9 cellular contexts compared by ENCODE assay signal in the genomic region with DNA sequence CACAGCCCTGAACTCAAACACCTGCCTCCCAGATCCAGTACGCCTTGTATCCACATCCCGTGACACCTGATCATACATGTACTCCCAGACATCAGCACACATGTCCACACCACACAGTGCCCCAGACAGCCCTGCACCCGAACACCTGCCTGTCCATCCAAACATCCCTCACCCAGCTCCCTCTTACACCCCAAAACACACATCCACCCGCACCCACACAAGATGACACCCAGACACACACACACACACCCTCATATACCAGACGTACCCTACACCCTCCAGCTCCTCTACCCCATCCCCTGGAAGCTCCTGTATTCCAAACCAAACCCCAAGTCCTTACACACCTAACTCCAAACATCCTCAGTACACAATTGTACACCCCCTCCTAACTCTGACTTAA. TPM values are rescaled to one million over a fixed set of nuclear protein-coding genes. Genes with fewer than 3 reads are reported as not detected.
A peak's percentile ranks its signal among the peaks of the same experiment; 100 is the strongest.
DNase-seq lines count a peak whose midpoint lies in the region; ATAC-seq, FAIRE-seq and TF ChIP-seq lines count a peak whose summit lies in the region.
"Had no signal": no experiment of that assay in that cellular context is flagged by ENCODE, and none has a peak within 500 bp of the region (broad histone marks: within the 10 kb centered on the region; RNA-seq: fewer than 3 reads in every experiment).

No MANE protein-coding gene starts in this region.

- TF ChIP-seq EP300 in K562 (IDR thresholded peaks at IDR 0.05; ENCODE audit: low read length): no peak
- TF ChIP-seq EP300 in suprapubic skin (IDR thresholded peaks at IDR 0.05): no peak

- intact Hi-C loops in K562 (cut with micrococcal nuclease): no loop called here
- intact Hi-C loops in right lobe of liver (cut with DNase I): no loop called here

- H4K20me1 ChIP-seq in K562 (replicated peaks; ENCODE audit: control insufficient read depth, insufficient read depth, low read length): no peaks in the 10 kb centered on the region

- H3K9me1 ChIP-seq in K562 (ENCODE audit: control insufficient read depth, insufficient read depth, low read length): no peaks in the 10 kb centered on the region

- no peak overlapping the region for H2AFZ ChIP-seq in K562 (ENCODE audit: low read depth, low read length)

- peak overlapping the region; percentile 82 for H3K4me3 Mint-ChIP-seq in T-helper 2 cell treated with Interferon-gamma antibody and Interleukin-4, amounts not matched to agents 5 μg/mL and 100 μg/mL, for 36 hours

- no TSS peak for BruUV-seq in K562 (replicated peaks; lab: Mats Ljungman, UMichigan)

- CTCF ChIA-PET in K562 (lab: Yijun Ruan, JAX; ENCODE audit: low intra/inter-chr PET ratio): no interaction called here

- WGBS in K562 (ENCODE audit: insufficient coverage, low coverage, missing lambda C conversion rate): 71% methylated on average over 5 of the region's 5 CpGs
- 34% methylated on average over 3 of the region's 5 CpGs for WGBS in right lobe of liver (ENCODE audit: insufficient coverage, low coverage, low lambda C conversion rate, missing lambda C conversion rate)
- 60% methylated on average over 5 of the region's 5 CpGs for WGBS in suprapubic skin

- peaks cover 22% of the 10 kb centered on the region for H3K4me1 Mint-ChIP-seq in T-helper 2 cell treated with Interferon-gamma antibody and Interleukin-4, amounts not matched to agents 5 μg/mL and 100 μg/mL, for 36 hours (ENCODE audit: low read depth)

- no peaks in the 10 kb centered on the region for H3K9me3 Mint-ChIP-seq in T-helper 2 cell treated with Interferon-gamma antibody and Interleukin-4, amounts not matched to agents 5 μg/mL and 100 μg/mL, for 36 hours

- H3K9ac ChIP-seq in K562 (ENCODE audit: insufficient read depth in 1 of 2, low read depth in 2 of 2, low read length in 2 of 2): peak overlapping the region in 1 of 2 experiments; percentile 48; a peak in 1 of 4 replicates

- peaks cover 20% of the 10 kb centered on the region for H3K36me3 Mint-ChIP-seq in T-helper 2 cell treated with Interferon-gamma antibody and Interleukin-4, amounts not matched to agents 5 μg/mL and 100 μg/mL, for 36 hours (ENCODE audit: low read depth)

- no peak for TF ChIP-seq RAD21 in K562 (CRISPR knock-in tag; conservative IDR thresholded peaks at IDR 0.05 in 1 of 2, IDR thresholded peaks at IDR 0.05 in 1 of 2)

- H3K4me3 ChIP-seq in K562 (peak overlapping the region; percentile 37; the same call in 1 of the 2 replicates), right lobe of liver (peak overlapping the region; percentile 65 to 95 (median 77)), suprapubic skin (peak overlapping the region; percentile 59)

- no peaks in the 10 kb centered on the region for H3K36me3 ChIP-seq in K562 (ENCODE audit: control insufficient read depth, insufficient read depth, low read length)
- peaks cover 0 to 9% (median 4%) of the 10 kb centered on the region in 4 donors for H3K36me3 ChIP-seq in right lobe of liver
- H3K36me3 ChIP-seq in suprapubic skin: peaks cover 7% of the 10 kb centered on the region

- DNase-seq in T-helper 2 cell treated with Interferon-gamma antibody and Interleukin-4, amounts not matched to agents 5 μg/mL and 100 μg/mL, for 36 hours (ENCODE audit: low spot score): no peak
- DNase-seq in T-helper 2 cell (no peak), K562 (ENCODE audit: extremely low read depth in 1 of 4, low spot score in 3 of 4) (no peak), right lobe of liver (no peak), suprapubic skin (ENCODE audit: low spot score in 2 of 2) (no peak)
- no peak for DNase-seq in stimulated activated CD4-positive, alpha-beta T cell treated with anti-CD3 and anti-CD28 coated beads, Interleukin-2, amount 100 ng/mL, for 24 hours

- H3K4me1 ChIP-seq in K562 (replicated peaks in 1 of 2; ENCODE audit: control insufficient read depth in 2 of 2, insufficient read depth in 2 of 2, low read length in 2 of 2) (peaks cover 0 to 19% of the 10 kb centered on the region in 2 experiments; a peak in 3 of 5 replicates), right lobe of liver (peaks cover 0 to 18% (median 4%) of the 10 kb centered on the region in 4 donors), suprapubic skin (peaks cover 36% of the 10 kb centered on the region)

- H3K27ac Mint-ChIP-seq in T-helper 2 cell treated with Interferon-gamma antibody and Interleukin-4, amounts not matched to agents 5 μg/mL and 100 μg/mL, for 36 hours: peak overlapping the region; percentile 71

- H3K79me2 ChIP-seq in K562 (ENCODE audit: control insufficient read depth, insufficient read depth, low read length): no peaks in the 10 kb centered on the region

- TF ChIP-seq CTCF in K562 (IDR thresholded peaks at IDR 0.05 in 2 of 3, conservative IDR thresholded peaks at IDR 0.05 in 1 of 3; ENCODE audit: insufficient read depth in 2 of 3, low read depth in 1 of 3, low read length in 3 of 3) (no peak), right lobe of liver (IDR thresholded peaks at IDR 0.05) (no peak), suprapubic skin (IDR thresholded peaks at IDR 0.05) (no peak)

- no peaks in the 10 kb centered on the region for H3K27me3 Mint-ChIP-seq in T-helper 2 cell treated with Interferon-gamma antibody and Interleukin-4, amounts not matched to agents 5 μg/mL and 100 μg/mL, for 36 hours (ENCODE audit: low read depth)

- peak overlapping the region; percentile 71 for H3K4me2 ChIP-seq in K562 (ENCODE audit: insufficient read depth, low read length)

- H3K27me3 ChIP-seq in K562 (ENCODE audit: control insufficient read depth in 2 of 2, insufficient read depth in 2 of 2, low read length in 2 of 2) (no peaks in the 10 kb centered on the region), right lobe of liver (no peaks in the 10 kb centered on the region), suprapubic skin (no peaks in the 10 kb centered on the region)

- TF ChIP-seq POLR2A in K562 (conservative IDR thresholded peaks at IDR 0.05): no peak
- TF ChIP-seq POLR2A in right lobe of liver (IDR thresholded peaks at IDR 0.05): no peak
- TF ChIP-seq POLR2A in suprapubic skin (IDR thresholded peaks at IDR 0.05): no peak

- peak; percentile 82 for FAIRE-seq in K562 (lab: Jason Lieb, UNC)

- POLR2A ChIA-PET in K562 (lab: Yijun Ruan, JAX): interaction anchor here (0.8 to 1.3 kb wide), 4 partner anchors 11 to 17 kb away, joined by 3 to 6 read pairs (median 4); no protein-coding TSS in a partner anchor

- ATAC-seq in K562 (no peak), right lobe of liver (no peak), HG02840 (IDR thresholded peaks at IDR 0.05; ENCODE audit: low FRiP score, unreplicated experiment) (no peak), GM21447 (IDR thresholded peaks at IDR 0.05; ENCODE audit: unreplicated experiment) (no peak)

- in situ Hi-C loops in K562 (cut with MboI): no loop called here

- H3K9me3 ChIP-seq in K562 (replicated peaks; ENCODE audit: control insufficient read depth, insufficient read depth, low read depth, low read length): no peaks in the 10 kb centered on the region
- no peaks in the 10 kb centered on the region for H3K9me3 ChIP-seq in right lobe of liver
- no peaks in the 10 kb centered on the region for H3K9me3 ChIP-seq in suprapubic skin

- no peak overlapping the region for H3K27ac ChIP-seq in K562 (ENCODE audit: extremely low read depth, low read depth, low read length)
- H3K27ac ChIP-seq in right lobe of liver: peak overlapping the region in 2 of 3 donors; percentile 81 to 84
- H3K27ac ChIP-seq in suprapubic skin: peak overlapping the region; percentile 42
- H3K27ac ChIP-seq: epithelial cell of prostate had no signal

RNA-seq across cellular contexts. Expression of a gene that starts 0.7 kb away (rescaled TPM):
- total RNA-seq in K562 (2011; cell fraction: chromatin; rRNA removed; ENCODE audit: low replicate concordance): 2.0 and 4.8 TPM in 2 replicates
- 4.2 and 4.6 TPM in 2 replicates for total RNA-seq in K562 (2011; cell fraction: nucleolus; rRNA removed)
- 2.3 and 3.2 TPM in 2 replicates for total RNA-seq in K562 (2011; cell fraction: nucleoplasm; rRNA removed)
- total RNA-seq in K562 (2014; rRNA removed) (10.7 and 13.9 TPM in 2 replicates), K562 (2014; rRNA removed; fragmentation: Illumina TruSeq; extraction: Trizol) (4.4 and 4.7 TPM in 2 replicates), K562 (2015; rRNA removed; fragmentation: Illumina TruSeq; extraction: Trizol) (6.1 and 6.6 TPM in 2 replicates), K562 (2021) (5.2 and 6.2 TPM in 2 replicates), right lobe of liver (10 to 100 TPM; 10.8 to 33.4 (median 24.5) TPM), suprapubic skin (10 to 100 TPM in 1 of 4 donors, 1 to 10 TPM in 3; 3.3 to 13.0 (median 5.2) TPM)
- polyA plus RNA-seq in K562 (2011; rRNA removed) (7.3 and 8.4 TPM in 2 replicates), K562 (2014; fragmentation: Illumina TruSeq; extraction: Trizol) (6.0 and 6.2 TPM in 2 replicates), K562 (2014; fragmentation: Nextera tagmentation; extraction: Ambion mirVana) (under 1 TPM; 0.23 to 0.39 TPM), K562 (2014; rRNA removed) (7.7 and 10.6 TPM in 2 replicates)
- 5.8 and 12.1 TPM in 2 replicates for polyA plus RNA-seq in K562 (2011; cell fraction: cytosol; rRNA removed)
- polyA plus RNA-seq in K562 (2011; cell fraction: nucleus; rRNA removed): 6.0 and 9.9 TPM in 2 replicates
- polyA plus RNA-seq in K562 (2012): 7.7 and 9.7 TPM in 2 replicates
- polyA minus RNA-seq in K562 (2011; rRNA and poly(A)+ RNA removed): 2.6 and 2.9 TPM in 2 replicates
- 3.1 and 3.6 TPM in 2 replicates for polyA minus RNA-seq in K562 (2011; cell fraction: cytosol; rRNA and poly(A)+ RNA removed)
- 1.3 and 2.4 TPM in 2 replicates for polyA minus RNA-seq in K562 (2011; cell fraction: nucleus; rRNA and poly(A)+ RNA removed)

RNA-seq across cellular contexts. Expression of a gene that starts 19.3 kb away (rescaled TPM):
- 74.9 and 150 TPM in 2 replicates for total RNA-seq in K562 (2011; cell fraction: chromatin; rRNA removed; ENCODE audit: low replicate concordance)
- total RNA-seq in K562 (2011; cell fraction: nucleolus; rRNA removed): 93.6 and 122 TPM in 2 replicates
- total RNA-seq in K562 (2011; cell fraction: nucleoplasm; rRNA removed): 99.4 and 140 TPM in 2 replicates
- total RNA-seq in K562 (2014; rRNA removed) (27.6 and 39.3 TPM in 2 replicates), K562 (2014; rRNA removed; fragmentation: Illumina TruSeq; extraction: Trizol) (14.6 and 18.2 TPM in 2 replicates), K562 (2015; rRNA removed; fragmentation: Illumina TruSeq; extraction: Trizol) (26.4 and 27.5 TPM in 2 replicates), K562 (2021) (23.6 and 25.7 TPM in 2 replicates), right lobe of liver (10 to 100 TPM; 12.3 to 27.8 (median 15.7) TPM), suprapubic skin (10 to 100 TPM; 15.7 to 29.6 (median 25.5) TPM)
- polyA plus RNA-seq in K562 (2011; rRNA removed) (26.6 and 31.0 TPM in 2 replicates), K562 (2014; fragmentation: Illumina TruSeq; extraction: Trizol) (32.3 and 33.0 TPM in 2 replicates), K562 (2014; fragmentation: Nextera tagmentation; extraction: Ambion mirVana) (10 to 100 TPM in 1 of 2 experiments, 1 to 10 TPM in 1; 6.6 to 12.0 TPM), K562 (2014; rRNA removed) (24.4 and 26.5 TPM in 2 replicates)
- 27.6 and 51.7 TPM in 2 replicates for polyA plus RNA-seq in K562 (2011; cell fraction: cytosol; rRNA removed)
- 41.4 and 56.0 TPM in 2 replicates for polyA plus RNA-seq in K562 (2011; cell fraction: nucleus; rRNA removed)
- 23.4 and 31.1 TPM in 2 replicates for polyA plus RNA-seq in K562 (2012)
- polyA minus RNA-seq in K562 (2011; rRNA and poly(A)+ RNA removed): 38.9 and 47.9 TPM in 2 replicates
- polyA minus RNA-seq in K562 (2011; cell fraction: cytosol; rRNA and poly(A)+ RNA removed): 16.7 and 29.9 TPM in 2 replicates
- polyA minus RNA-seq in K562 (2011; cell fraction: nucleus; rRNA and poly(A)+ RNA removed): 52.4 and 57.1 TPM in 2 replicates

RNA-seq across cellular contexts. Expression of a gene that starts 23.3 kb away (rescaled TPM):
- total RNA-seq in K562 (2011; cell fraction: chromatin; rRNA removed; ENCODE audit: low replicate concordance): 29.0 and 52.4 TPM in 2 replicates
- 42.1 and 48.7 TPM in 2 replicates for total RNA-seq in K562 (2011; cell fraction: nucleolus; rRNA removed)
- 34.6 and 42.7 TPM in 2 replicates for total RNA-seq in K562 (2011; cell fraction: nucleoplasm; rRNA removed)
- total RNA-seq in K562 (2014; rRNA removed) (110 and 136 TPM in 2 replicates), K562 (2014; rRNA removed; fragmentation: Illumina TruSeq; extraction: Trizol) (32.7 and 40.6 TPM in 2 replicates), K562 (2015; rRNA removed; fragmentation: Illumina TruSeq; extraction: Trizol) (74.5 and 74.8 TPM in 2 replicates), K562 (2021) (85.8 and 89.7 TPM in 2 replicates), right lobe of liver (10 to 100 TPM; 24.6 to 43.8 (median 28.1) TPM), suprapubic skin (10 to 100 TPM; 27.6 to 45.0 (median 38.8) TPM)
- polyA plus RNA-seq in K562 (2011; rRNA removed) (60.6 and 62.8 TPM in 2 replicates), K562 (2014; fragmentation: Illumina TruSeq; extraction: Trizol) (97.8 and 103 TPM in 2 replicates), K562 (2014; fragmentation: Nextera tagmentation; extraction: Ambion mirVana) (1 to 10 TPM; 4.1 to 6.3 TPM), K562 (2014; rRNA removed) (91.6 and 94.0 TPM in 2 replicates)
- 74.1 and 114 TPM in 2 replicates for polyA plus RNA-seq in K562 (2011; cell fraction: cytosol; rRNA removed)
- 61.6 and 83.0 TPM in 2 replicates for polyA plus RNA-seq in K562 (2011; cell fraction: nucleus; rRNA removed)
- polyA plus RNA-seq in K562 (2012): 75.7 and 143 TPM in 2 replicates
- 29.9 and 37.5 TPM in 2 replicates for polyA minus RNA-seq in K562 (2011; rRNA and poly(A)+ RNA removed)
- 52.9 and 57.8 TPM in 2 replicates for polyA minus RNA-seq in K562 (2011; cell fraction: cytosol; rRNA and poly(A)+ RNA removed)
- polyA minus RNA-seq in K562 (2011; cell fraction: nucleus; rRNA and poly(A)+ RNA removed): 19.1 and 22.5 TPM in 2 replicates

RNA-seq across cellular contexts. Expression of a gene that starts 23.9 kb away (rescaled TPM):
- 240 and 326 TPM in 2 replicates for total RNA-seq in K562 (2011; cell fraction: chromatin; rRNA removed; ENCODE audit: low replicate concordance)
- total RNA-seq in K562 (2011; cell fraction: nucleolus; rRNA removed): 165 and 200 TPM in 2 replicates
- 225 and 232 TPM in 2 replicates for total RNA-seq in K562 (2011; cell fraction: nucleoplasm; rRNA removed)
- 138 and 139 TPM in 2 replicates for total RNA-seq in K562 (2014; rRNA removed)
- 132 and 143 TPM in 2 replicates for total RNA-seq in K562 (2014; rRNA removed; fragmentation: Illumina TruSeq; extraction: Trizol)
- total RNA-seq in K562 (2015; rRNA removed; fragmentation: Illumina TruSeq; extraction: Trizol): 118 and 131 TPM in 2 replicates
- 153 and 154 TPM in 2 replicates for total RNA-seq in K562 (2021)
- 60.3 and 106 TPM in 2 replicates for polyA plus RNA-seq in K562 (2011; rRNA removed)
- 69.7 and 88.3 TPM in 2 replicates for polyA plus RNA-seq in K562 (2011; cell fraction: cytosol; rRNA removed)
- polyA plus RNA-seq in K562 (2011; cell fraction: nucleus; rRNA removed): 76.1 and 100.0 TPM in 2 replicates
- polyA plus RNA-seq in K562 (2012): 106 and 149 TPM in 2 replicates
- polyA plus RNA-seq in K562 (2014; fragmentation: Illumina TruSeq; extraction: Trizol): 119 and 128 TPM in 2 replicates
- polyA plus RNA-seq in K562 (2014; fragmentation: Nextera tagmentation; extraction: Ambion mirVana): 10 to 100 TPM; 20.1 to 28.1 TPM
- polyA plus RNA-seq in K562 (2014; rRNA removed): 112 and 129 TPM in 2 replicates
- 147 and 187 TPM in 2 replicates for polyA minus RNA-seq in K562 (2011; rRNA and poly(A)+ RNA removed)
- polyA minus RNA-seq in K562 (2011; cell fraction: cytosol; rRNA and poly(A)+ RNA removed): 104 and 125 TPM in 2 replicates
- 79.2 and 112 TPM in 2 replicates for polyA minus RNA-seq in K562 (2011; cell fraction: nucleus; rRNA and poly(A)+ RNA removed)
- total RNA-seq in right lobe of liver: 10 to 100 TPM; 42.0 to 80.3 (median 57.3) TPM
- total RNA-seq in suprapubic skin: 100 to 1,000 TPM; 107 to 132 (median 124) TPM

RNA-seq across cellular contexts. Expression of a gene that starts 37.5 kb away (rescaled TPM):
- 33.6 and 67.8 TPM in 2 replicates for total RNA-seq in K562 (2011; cell fraction: chromatin; rRNA removed; ENCODE audit: low replicate concordance)
- 33.7 and 49.2 TPM in 2 replicates for total RNA-seq in K562 (2011; cell fraction: nucleolus; rRNA removed)
- total RNA-seq in K562 (2011; cell fraction: nucleoplasm; rRNA removed): 26.6 and 32.0 TPM in 2 replicates
- 29.9 and 38.9 TPM in 2 replicates for total RNA-seq in K562 (2014; rRNA removed)
- total RNA-seq in K562 (2014; rRNA removed; fragmentation: Illumina TruSeq; extraction: Trizol): 12.6 and 13.5 TPM in 2 replicates
- total RNA-seq in K562 (2015; rRNA removed; fragmentation: Illumina TruSeq; extraction: Trizol): 23.5 and 25.5 TPM in 2 replicates
- total RNA-seq in K562 (2021): 40.2 and 40.6 TPM in 2 replicates
- 12.7 and 16.6 TPM in 2 replicates for polyA plus RNA-seq in K562 (2011; rRNA removed)
- 12.3 and 19.3 TPM in 2 replicates for polyA plus RNA-seq in K562 (2011; cell fraction: cytosol; rRNA removed)
- 46.8 and 95.4 TPM in 2 replicates for polyA plus RNA-seq in K562 (2011; cell fraction: nucleus; rRNA removed)
- 23.7 and 24.3 TPM in 2 replicates for polyA plus RNA-seq in K562 (2012)
- polyA plus RNA-seq in K562 (2014; fragmentation: Illumina TruSeq; extraction: Trizol): 26.7 and 30.5 TPM in 2 replicates
- polyA plus RNA-seq in K562 (2014; fragmentation: Nextera tagmentation; extraction: Ambion mirVana): 1 to 10 TPM; 1.1 to 1.4 TPM
- 26.0 and 32.8 TPM in 2 replicates for polyA plus RNA-seq in K562 (2014; rRNA removed)
- 14.6 and 16.9 TPM in 2 replicates for polyA minus RNA-seq in K562 (2011; rRNA and poly(A)+ RNA removed)
- polyA minus RNA-seq in K562 (2011; cell fraction: cytosol; rRNA and poly(A)+ RNA removed): 15.2 and 22.2 TPM in 2 replicates
- 24.9 and 29.5 TPM in 2 replicates for polyA minus RNA-seq in K562 (2011; cell fraction: nucleus; rRNA and poly(A)+ RNA removed)
- total RNA-seq in right lobe of liver: 1 to 10 TPM; 3.5 to 5.4 (median 5.1) TPM
- total RNA-seq in suprapubic skin: 10 to 100 TPM; 24.6 to 35.6 (median 29.4) TPM
